23 cellular contexts compared by ENCODE assay signal in genomic region chr5:65946198-65946745, GRCh38. TPM values are rescaled to one million over a fixed set of nuclear protein-coding genes. Genes with fewer than 3 reads are reported as not detected.
DNase-seq lines count a peak whose midpoint lies in the region; ATAC-seq, FAIRE-seq and TF ChIP-seq lines count a peak whose summit lies in the region.
"Had no signal": no experiment of that assay in that cellular context is flagged by ENCODE, and none has a peak within 500 bp of the region (broad histone marks: within the 10 kb centered on the region; RNA-seq: fewer than 3 reads in every experiment).

No MANE protein-coding gene starts in this region.

- no peak for FAIRE-seq in GM12878 (lab: Jason Lieb, UNC)
- FAIRE-seq: HepG2 had no signal

- no peak overlapping the region for H3K4me3 ChIP-seq in AG10803 (ENCODE audit: low read length)
- no peak overlapping the region for H3K4me3 ChIP-seq in GM12878
- H3K4me3 ChIP-seq in foreskin fibroblast (ENCODE audit: low read depth in 1 of 2, low read length in 2 of 2), result no peak overlapping the region
- H3K4me3 ChIP-seq in coronary artery, result no peak overlapping the region

- no TSS peak for BruUV-seq in GM12878 (replicated peaks; lab: Mats Ljungman, UMichigan)

- H3K36me3 ChIP-seq in GM12878 (ENCODE audit: control insufficient read depth in 2 of 2, insufficient read depth in 2 of 2, low read length in 1 of 2), result peaks cover 0 to 4% of the 10 kb centered on the region in 2 experiments; a peak in 1 of 4 replicates

- H3K9ac ChIP-seq in GM12878 (ENCODE audit: control insufficient read depth, insufficient read depth, low read length), result no peak overlapping the region
- H3K9ac ChIP-seq: KMS-11 had no signal

- in situ Hi-C loops in GM12878 (cut with MboI), result no loop called here

- H2AFZ ChIP-seq in GM12878 (ENCODE audit: control insufficient read depth, low read depth, low read length), result no peak overlapping the region

- ATAC-seq in GM12878, result no peak
- no peak for ATAC-seq in GM21737 (IDR thresholded peaks at IDR 0.05; ENCODE audit: unreplicated experiment)
- ATAC-seq: CD8-positive, alpha-beta T cell; HepG2; Panc1 had no signal

- CTCF ChIA-PET in GM12878 (lab: Yijun Ruan, JAX), result interaction anchor here (1.5 to 1.8 kb wide), 2 partner anchors 9 to 23 kb away, joined by 3 to 4 read pairs; no protein-coding TSS in a partner anchor

- TF ChIP-seq EP300 in GM12878 (IDR thresholded peaks at IDR 0.05; ENCODE audit: borderline replicate concordance in 1 of 2, control insufficient read depth in 1 of 2, low read depth in 2 of 2, low read length in 2 of 2), result no peak

- no peaks in the 10 kb centered on the region for H3K4me1 ChIP-seq in GM12878 (ENCODE audit: control insufficient read depth, insufficient read depth, low read length)

- no peak for TF ChIP-seq CTCF in AG10803 (conservative IDR thresholded peaks at IDR 0.05; ENCODE audit: low read length)
- no peak for TF ChIP-seq CTCF in GM12878 (IDR thresholded peaks at IDR 0.05 in 2 of 3, conservative IDR thresholded peaks at IDR 0.05 in 1 of 3; ENCODE audit: control insufficient read depth in 2 of 3, extremely low read depth in 1 of 3, insufficient read depth in 1 of 3, low read depth in 3 of 3, low read length in 3 of 3)
- no peak for TF ChIP-seq CTCF in foreskin fibroblast (IDR thresholded peaks at IDR 0.05; ENCODE audit: low read depth, low read length)
- TF ChIP-seq CTCF in coronary artery (IDR thresholded peaks at IDR 0.05), result no peak

- WGBS in GM12878 (ENCODE audit: insufficient coverage, insufficient replicate concordance, low lambda C conversion rate, missing lambda C conversion rate), result 94% methylated on average over 2 of the region's 2 CpGs

- TF ChIP-seq RAD21 in GM12878 (IDR thresholded peaks at IDR 0.05; ENCODE audit: insufficient read depth, low read depth, low read length), result no peak

- DNase-seq in AG10803 (ENCODE audit: low read depth), result peak; percentile 48
- DNase-seq in GM03348 (ENCODE audit: low spot score), result peak; percentile 19
- DNase-seq in GM12878 (ENCODE audit: low read depth, low spot score), result no peak
- DNase-seq in foreskin fibroblast, result peak; percentile 25 to 70
- no peak for DNase-seq in coronary artery (ENCODE audit: low spot score)
- no peak for DNase-seq in central memory CD4-positive, alpha-beta T cell
- DNase-seq: AML-193; C1 segment of cervical spinal cord; CD8-positive, alpha-beta T cell; DND-41; H7; NCI-H1092 treated with DMSO at 0.1 percent for 48 hours; NCI-H146; NCI-H2029 treated with DMSO at 0.1 percent for 48 hours; NCI-H226; NCI-H510A treated with DMSO at 0.1 percent for 48 hours; NCI-H748 treated with DMSO at 0.1 percent for 48 hours; NK-92 treated with Interleukin-12 subunit alpha and Interleukin-12 subunit beta, amount 100 ng/mL, for 24 hours had no signal

- H3K9me3 ChIP-seq in GM12878 (replicated peaks; ENCODE audit: control insufficient read depth, insufficient read depth, low read length), result no peaks in the 10 kb centered on the region; the same call in 1 of the 3 replicates

- H4K20me1 ChIP-seq in GM12878 (ENCODE audit: control insufficient read depth, insufficient read depth), result no peaks in the 10 kb centered on the region

- no peak for TF ChIP-seq POLR2A in GM12878 (IDR thresholded peaks at IDR 0.05; ENCODE audit: low read depth, low read length)

- no peak overlapping the region for H3K4me2 ChIP-seq in GM12878 (ENCODE audit: control insufficient read depth, insufficient read depth)
- H3K4me2 ChIP-seq: KMS-11 had no signal

- H3K27ac ChIP-seq in GM12878 (ENCODE audit: control insufficient read depth, insufficient read depth), result no peak overlapping the region
- H3K27ac ChIP-seq in coronary artery, result no peak overlapping the region
- H3K27ac ChIP-seq: HL-60, KMS-11 had no signal

- RAD21 ChIA-PET in GM12878 (lab: Charles Lee; ENCODE audit: unreplicated experiment), result interaction anchor here (1.2 kb wide), 1 partner anchor 47 kb away, joined by 3 read pairs; no protein-coding TSS in a partner anchor

- no peaks in the 10 kb centered on the region for H3K27me3 ChIP-seq in GM12878 (replicated peaks in 1 of 2; ENCODE audit: control insufficient read depth in 2 of 2, insufficient read depth in 2 of 2, low read length in 1 of 2)

- intact Hi-C loops in GM12878 (cut with micrococcal nuclease; ENCODE audit: unreplicated experiment), result no loop called here

- SMC1A ChIA-PET in GM12878 (lab: Charles Lee; ENCODE audit: uncharacterized antibody, unreplicated experiment), result interaction anchor here (0.9 to 1.8 kb wide), 3 partner anchors 16 to 185 kb away, joined by 3 to 6 read pairs (median 4); partner anchors contain the start of gene ERBIN

- POLR2A ChIA-PET in GM12878 (lab: Charles Lee), result no interaction called here

- peaks cover 75% of the 10 kb centered on the region for H3K79me2 ChIP-seq in GM12878 (ENCODE audit: control insufficient read depth, insufficient read depth, low read length)

TF ChIP-seq in GM12878, 131 proteins besides CTCF, POLR2A, EP300 and RAD21:
- TF ChIP-seq POLR2AphosphoS5 (IDR thresholded peaks at IDR 0.05; ENCODE audit: low read length) (0 out of 2 replicates have a peak, but pooled peaks have one; percentile 24), ZNF24 (IDR thresholded peaks at IDR 0.05) (peak; percentile 82), LARP7 (IDR thresholded peaks at IDR 0.05) (no peak)

RNA-seq across cellular contexts. Expression of gene ERBIN, which starts 19.9 kb away (rescaled TPM):
- total RNA-seq in GM12878 (2013; cell fraction: nucleolus; rRNA removed), result 282 and 300 TPM in 2 replicates
- 48.8 and 56.3 TPM in 2 replicates for total RNA-seq in GM12878 (2014; rRNA removed)
- 91.1 and 94.6 TPM in 2 replicates for total RNA-seq in GM12878 (2014; rRNA removed; fragmentation: Illumina TruSeq; extraction: Trizol)
- 55.3 and 65.1 TPM in 2 replicates for total RNA-seq in GM12878 (2021)
- polyA plus RNA-seq in GM12878 (2011; ENCODE audit: low read depth), result 16.8 TPM
- 50.0 and 71.4 TPM in 2 replicates for polyA plus RNA-seq in GM12878 (2011; rRNA removed)
- polyA plus RNA-seq in GM12878 (2011; cell fraction: cytosol; rRNA removed), result 17.7 and 18.8 TPM in 2 replicates
- 27.4 and 30.7 TPM in 2 replicates for polyA plus RNA-seq in GM12878 (2011; cell fraction: nucleus; rRNA removed)
- 32.8 and 35.2 TPM in 2 replicates for polyA plus RNA-seq in GM12878 (2012)
- 61.7 and 84.5 TPM in 2 replicates for polyA plus RNA-seq in GM12878 (2014; fragmentation: Illumina TruSeq; extraction: Trizol)
- polyA plus RNA-seq in GM12878 (2014; fragmentation: Nextera tagmentation; extraction: Ambion mirVana), result 10 to 100 TPM in 1 of 2 experiments, 1 to 10 TPM in 1; 9.5 to 11.5 TPM
- 47.5 and 51.0 TPM in 2 replicates for polyA plus RNA-seq in GM12878 (2014; rRNA removed)
- 10 to 100 TPM; 20.7 to 35.3 TPM for polyA plus RNA-seq in GM12878 (2016; fragmentation: Nextera tagmentation; extraction: Ambion mirVana)
- polyA minus RNA-seq in GM12878 (2011; rRNA and poly(A)+ RNA removed), result 80.4 and 113 TPM in 2 replicates
- polyA minus RNA-seq in GM12878 (2011; cell fraction: cytosol; rRNA and poly(A)+ RNA removed), result 45.2 and 50.1 TPM in 2 replicates
- polyA minus RNA-seq in GM12878 (2011; cell fraction: nucleus; rRNA and poly(A)+ RNA removed), result 111 and 133 TPM in 2 replicates

Comparison
In these comparisons a context has a peak if more than half of its experiments do, and no peak if none do; other contexts are left out.
1. DNase-seq: peak in AG10803 (single experiment), GM03348 (single experiment) and foreskin fibroblast (2 of 2); none in GM12878 (single experiment), coronary artery (single experiment) and central memory CD4-positive, alpha-beta T cell (single experiment).